Comparison of ENCODE assay signal across 16 cellular contexts in genomic region chr6:113328886-113329381, GRCh38.
DNase-seq lines count a peak whose midpoint lies in the region; TF ChIP-seq lines count a peak whose summit lies in the region.
"Had no signal": no experiment of that assay in that cellular context is flagged by ENCODE, and none has a peak within 500 bp of the region (broad histone marks: within the 10 kb centered on the region; RNA-seq: fewer than 3 reads in every experiment).

No MANE protein-coding gene starts in this region.

- WGBS in prostate gland, result 69% methylated on average over 4 of the region's 4 CpGs

- no peak overlapping the region for H3K4me3 Mint-ChIP-seq in CD8-positive, alpha-beta memory T cell
- H3K4me3 Mint-ChIP-seq: activated naive CD8-positive, alpha-beta T cell treated with anti-CD3 and anti-CD28 coated beads for 36 hours had no signal

- CTCF ChIA-PET in CD8-positive, alpha-beta memory T cell (lab: Charles Lee), result no interaction called here

- H3K27me3 ChIP-seq in prostate gland (replicated peaks; ENCODE audit: insufficient read depth), result no peaks in the 10 kb centered on the region
- no peaks in the 10 kb centered on the region for H3K27me3 ChIP-seq in CD8-positive, alpha-beta memory T cell (ENCODE audit: insufficient read depth, low read length, poor library complexity, severe bottlenecking)
- H3K27me3 ChIP-seq: BE2C had no signal

- no peak overlapping the region for H3K27ac Mint-ChIP-seq in CD8-positive, alpha-beta memory T cell
- H3K27ac Mint-ChIP-seq: activated naive CD8-positive, alpha-beta T cell treated with anti-CD3 and anti-CD28 coated beads for 36 hours; progenitor cell of endocrine pancreas had no signal

- H3K27me3 Mint-ChIP-seq in CD8-positive, alpha-beta memory T cell, result no peaks in the 10 kb centered on the region
- H3K27me3 Mint-ChIP-seq: activated naive CD8-positive, alpha-beta T cell treated with anti-CD3 and anti-CD28 coated beads for 36 hours; progenitor cell of endocrine pancreas had no signal

- intact Hi-C loops in prostate gland (cut with DNase I), result no loop called here

- no peak overlapping the region for H3K27ac ChIP-seq in prostate gland
- no peak overlapping the region for H3K27ac ChIP-seq in CD8-positive, alpha-beta memory T cell (ENCODE audit: low read depth, low read length)

- TF ChIP-seq CTCF in choroid plexus epithelial cell (conservative IDR thresholded peaks at IDR 0.05; ENCODE audit: low read depth, low read length), result no peak
- TF ChIP-seq CTCF in prostate gland (IDR thresholded peaks at IDR 0.05), result no peak

- no peaks in the 10 kb centered on the region for H3K4me1 ChIP-seq in prostate gland (replicated peaks)
- H3K4me1 ChIP-seq in CD8-positive, alpha-beta memory T cell (ENCODE audit: insufficient read depth, low read length), result no peaks in the 10 kb centered on the region

- H3K4me3 ChIP-seq in choroid plexus epithelial cell (ENCODE audit: low read depth, low read length) (no peak overlapping the region), prostate gland (no peak overlapping the region)
- no peak overlapping the region for H3K4me3 ChIP-seq in CD8-positive, alpha-beta memory T cell (ENCODE audit: low read length)

- no peaks in the 10 kb centered on the region for H3K9me3 ChIP-seq in prostate gland
- no peaks in the 10 kb centered on the region for H3K9me3 ChIP-seq in CD8-positive, alpha-beta memory T cell (ENCODE audit: low read length)
- H3K9me3 ChIP-seq: BE2C had no signal

- no peaks in the 10 kb centered on the region for H3K4me1 Mint-ChIP-seq in CD8-positive, alpha-beta memory T cell
- H3K4me1 Mint-ChIP-seq: activated naive CD8-positive, alpha-beta T cell treated with anti-CD3 and anti-CD28 coated beads for 36 hours had no signal

- POLR2A ChIA-PET in CD8-positive, alpha-beta memory T cell (lab: Charles Lee), result no interaction called here

- DNase-seq in LHCN-M2 (ENCODE audit: low read depth) (peak; percentile 54), choroid plexus epithelial cell (ENCODE audit: low read depth) (peak; percentile 23), iris pigment epithelial cell (ENCODE audit: low read depth) (peak; percentile 35), retina (peak; percentile 70), prostate gland (ENCODE audit: low spot score) (no peak)
- DNase-seq in stimulated activated CD8-positive, alpha-beta memory T cell treated with anti-CD3 and anti-CD28 coated beads, Interleukin-4, amount 100 ng/mL, for 48 hours, result no peak
- DNase-seq in CD8-positive, alpha-beta memory T cell, result no peak
- DNase-seq: activated CD4-positive, alpha-beta T cell treated with anti-CD3 and anti-CD28 coated beads, Interleukin-2, amount 50 U/mL, for 1 hour; activated naive CD8-positive, alpha-beta T cell treated with anti-CD3 and anti-CD28 coated beads for 36 hours; activated T-cell treated with anti-CD3 and anti-CD28 coated beads, Interleukin-2, amount 50 U/mL, for 1 hour; BE2C; KBM-7; NCI-H1417; NCI-H345; SIG-M5 had no signal

- H3K9me3 Mint-ChIP-seq in CD8-positive, alpha-beta memory T cell, result peaks cover 0 to 4% (median 0%) of the 10 kb centered on the region in 5 donors
- H3K9me3 Mint-ChIP-seq: activated naive CD8-positive, alpha-beta T cell treated with anti-CD3 and anti-CD28 coated beads for 36 hours had no signal

- H3K36me3 Mint-ChIP-seq in CD8-positive, alpha-beta memory T cell, result no peaks in the 10 kb centered on the region
- H3K36me3 Mint-ChIP-seq: activated naive CD8-positive, alpha-beta T cell treated with anti-CD3 and anti-CD28 coated beads for 36 hours had no signal

- H3K36me3 ChIP-seq in prostate gland, result no peaks in the 10 kb centered on the region
- no peaks in the 10 kb centered on the region for H3K36me3 ChIP-seq in CD8-positive, alpha-beta memory T cell (ENCODE audit: insufficient read depth, low read length)
- H3K36me3 ChIP-seq: BE2C had no signal

- TF ChIP-seq POLR2A in prostate gland (IDR thresholded peaks at IDR 0.05), result no peak

Comparison
In these comparisons a context has a peak if more than half of its experiments do, and no peak if none do; other contexts are left out.
1. DNase-seq: peak in LHCN-M2 (single experiment), choroid plexus epithelial cell (single experiment), iris pigment epithelial cell (single experiment) and retina (single experiment); none in prostate gland (single experiment), stimulated activated CD8-positive, alpha-beta memory T cell treated with anti-CD3 and anti-CD28 coated beads, Interleukin-4, amount 100 ng/mL, for 48 hours (single experiment) and CD8-positive, alpha-beta memory T cell (0 of 5).